ENCODE assay signal across 22 cellular contexts in the genomic region with DNA sequence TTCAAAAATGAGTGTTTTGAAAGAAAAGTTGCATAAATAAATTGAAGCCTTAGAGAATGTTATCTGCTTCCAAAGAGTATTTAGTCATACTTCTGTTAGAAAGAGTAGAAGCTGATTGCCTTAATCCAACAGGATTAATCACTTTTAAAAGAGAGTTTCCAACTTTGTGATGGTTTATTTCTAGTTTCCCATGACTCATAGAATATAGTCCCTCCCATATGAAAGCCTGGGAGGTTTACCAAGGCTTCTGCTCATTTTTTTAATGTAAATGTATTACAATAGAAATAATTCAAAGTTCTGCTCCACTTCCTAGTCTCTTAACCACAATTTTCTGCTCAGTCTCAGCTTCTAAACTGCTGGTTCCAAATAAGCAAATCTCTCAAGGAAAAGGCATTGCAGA.
DNase-seq lines count a peak whose midpoint lies in the region; ATAC-seq and TF ChIP-seq lines count a peak whose summit lies in the region.
"Had no signal": no experiment of that assay in that cellular context is flagged by ENCODE, and none has a peak within 500 bp of the region (broad histone marks: within the 10 kb centered on the region; RNA-seq: fewer than 3 reads in every experiment).

No MANE protein-coding gene starts in this region.

- H3K4me1 ChIP-seq in foreskin keratinocyte = no peaks in the 10 kb centered on the region

- peak; percentile 65 for ATAC-seq in foreskin keratinocyte
- ATAC-seq in HG02973 (IDR thresholded peaks at IDR 0.05; ENCODE audit: unreplicated experiment) = no peak
- ATAC-seq: left ventricle myocardium superior; natural killer cell treated with Interleukin-12 subunit alpha and Interleukin-12 subunit beta and Interleukin-15 and Interleukin-18, amount 100 ng/mL, for 72 hours; stimulated activated naive B cell treated with anti-CD40 and anti-IgM and Interleukin-4, amounts not matched to agents 10 μg/mL and 1 μg/mL and 100 μg/mL, for 72 hours had no signal

- DNase-seq in AG08395 (ENCODE audit: low spot score) (peak; percentile 2), HFFc6 (peak; percentile 28), astrocyte of the hippocampus (ENCODE audit: low read depth, low spot score) (peak; percentile 3), foreskin keratinocyte (peak; percentile 9 to 57), immature natural killer cell (no peak), OCI-M1 (lab: John Stamatoyannopoulos, UW) (no peak), MV-4-11 (lab: John Stamatoyannopoulos, UW) (no peak)
- DNase-seq: activated T-cell treated with anti-CD3 and anti-CD28 coated beads, Interleukin-2, amount 50 U/mL, for 24 hours; left ventricle myocardium superior; NCI-H187 treated with DMSO at 0.1 percent for 48 hours; NCI-H69; retina; RPMI8226; stimulated activated CD4-positive, alpha-beta T cell treated with anti-CD3 and anti-CD28 coated beads, Interleukin-12 subunit alpha, Interleukin-12 subunit beta, amount 100 ng/mL, for 4 hours; stimulated activated CD4-positive, alpha-beta T cell treated with anti-CD3 and anti-CD28 coated beads, Interleukin-4, amount 100 ng/mL, for 24 hours; stimulated activated naive B cell treated with anti-CD40 and anti-IgM and Interleukin-4, amounts not matched to agents 10 μg/mL and 1 μg/mL and 100 μg/mL, for 72 hours; T-helper 2 cell had no signal

- H3K36me3 Mint-ChIP-seq in HFFc6 (ENCODE audit: low read depth) (peaks cover 5% of the 10 kb centered on the region; the same call in 1 of the 2 replicates), immature natural killer cell (no peaks in the 10 kb centered on the region)
- H3K36me3 Mint-ChIP-seq: natural killer cell treated with Interleukin-12 subunit alpha and Interleukin-12 subunit beta and Interleukin-15 and Interleukin-18, amount 100 ng/mL, for 72 hours; stimulated activated naive B cell treated with anti-CD40 and anti-IgM and Interleukin-4, amounts not matched to agents 10 μg/mL and 1 μg/mL and 100 μg/mL, for 72 hours had no signal

- TF ChIP-seq CTCF in HFFc6 (IDR thresholded peaks at IDR 0.05) = no peak
- no peak for TF ChIP-seq CTCF in foreskin keratinocyte (conservative IDR thresholded peaks at IDR 0.05)

- H3K9me3 Mint-ChIP-seq in HFFc6 (peaks cover 18% of the 10 kb centered on the region), immature natural killer cell (peaks cover 8 to 43% (median 13%) of the 10 kb centered on the region in 6 donors)

- H3K4me1 Mint-ChIP-seq in HFFc6 (ENCODE audit: low read depth) (peaks cover 30% of the 10 kb centered on the region), immature natural killer cell (no peaks in the 10 kb centered on the region)
- H3K4me1 Mint-ChIP-seq: stimulated activated naive B cell treated with anti-CD40 and anti-IgM and Interleukin-4, amounts not matched to agents 10 μg/mL and 1 μg/mL and 100 μg/mL, for 72 hours had no signal

- no peak overlapping the region for H3K27ac ChIP-seq in foreskin keratinocyte
- H3K27ac ChIP-seq: cardiac muscle cell, coronary artery, KMS-11 had no signal

- no peaks in the 10 kb centered on the region; the same call in none of the 2 replicates for H3K27me3 Mint-ChIP-seq in HFFc6 (ENCODE audit: insufficient read depth)
- no peaks in the 10 kb centered on the region for H3K27me3 Mint-ChIP-seq in immature natural killer cell (ENCODE audit: low read depth in 3 of 3)
- H3K27me3 Mint-ChIP-seq: activated T-cell treated with anti-CD3 and anti-CD28 coated beads, Interleukin-2, amount 50 U/mL, for 24 hours; natural killer cell treated with Interleukin-12 subunit alpha and Interleukin-12 subunit beta and Interleukin-15 and Interleukin-18, amount 100 ng/mL, for 72 hours; stimulated activated naive B cell treated with anti-CD40 and anti-IgM and Interleukin-4, amounts not matched to agents 10 μg/mL and 1 μg/mL and 100 μg/mL, for 72 hours had no signal

- H3K4me3 Mint-ChIP-seq in HFFc6 (no peak overlapping the region), immature natural killer cell (no peak overlapping the region)
- H3K4me3 Mint-ChIP-seq: activated T-cell treated with anti-CD3 and anti-CD28 coated beads, Interleukin-2, amount 50 U/mL, for 24 hours; natural killer cell treated with Interleukin-12 subunit alpha and Interleukin-12 subunit beta and Interleukin-15 and Interleukin-18, amount 100 ng/mL, for 72 hours; stimulated activated naive B cell treated with anti-CD40 and anti-IgM and Interleukin-4, amounts not matched to agents 10 μg/mL and 1 μg/mL and 100 μg/mL, for 72 hours had no signal

- H3K27ac Mint-ChIP-seq in HFFc6 (peak overlapping the region; percentile 39; the same call in 1 of the 2 replicates), immature natural killer cell (no peak overlapping the region)
- H3K27ac Mint-ChIP-seq: activated T-cell treated with anti-CD3 and anti-CD28 coated beads, Interleukin-2, amount 50 U/mL, for 24 hours; natural killer cell treated with Interleukin-12 subunit alpha and Interleukin-12 subunit beta and Interleukin-15 and Interleukin-18, amount 100 ng/mL, for 72 hours; stimulated activated naive B cell treated with anti-CD40 and anti-IgM and Interleukin-4, amounts not matched to agents 10 μg/mL and 1 μg/mL and 100 μg/mL, for 72 hours had no signal

- no peaks in the 10 kb centered on the region for H3K27me3 ChIP-seq in foreskin keratinocyte
- H3K27me3 ChIP-seq: cardiac muscle cell had no signal

Comparison
In these comparisons a context has a peak if more than half of its experiments do, and no peak if none do; other contexts are left out.
1. DNase-seq: peak in AG08395 (single experiment), HFFc6 (single experiment), astrocyte of the hippocampus (single experiment) and foreskin keratinocyte (2 of 2); none in immature natural killer cell (0 of 3), OCI-M1 (single experiment) and MV-4-11 (single experiment).